ENCODE assay signal across 19 cellular contexts in the genomic region with DNA sequence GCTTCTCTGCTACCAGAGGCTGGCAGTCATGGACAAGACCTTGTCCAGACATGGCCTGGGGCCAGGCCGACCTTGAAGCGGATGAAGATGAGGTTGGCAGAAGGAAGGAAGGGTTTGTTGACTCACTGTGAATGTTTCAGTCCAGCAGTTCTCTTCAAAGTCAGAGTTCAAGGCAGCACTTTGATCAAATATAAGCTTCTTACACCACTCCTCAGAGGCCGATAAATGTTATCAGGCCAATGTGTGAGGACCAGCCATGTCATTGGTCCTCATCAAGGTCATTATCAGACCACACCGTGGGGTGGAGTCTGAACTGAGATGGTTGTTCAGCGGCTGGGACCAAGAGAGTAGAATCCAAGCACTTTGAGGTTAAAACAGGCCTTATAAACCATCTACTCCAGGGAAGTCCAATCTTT. TPM values are rescaled to one million over a fixed set of nuclear protein-coding genes. Genes with fewer than 3 reads are reported as not detected.
DNase-seq lines count a peak whose midpoint lies in the region; ATAC-seq, FAIRE-seq and TF ChIP-seq lines count a peak whose summit lies in the region.
"Had no signal": no experiment of that assay in that cellular context is flagged by ENCODE, and none has a peak within 500 bp of the region (broad histone marks: within the 10 kb centered on the region; RNA-seq: fewer than 3 reads in every experiment).

No MANE protein-coding gene starts in this region.

- peaks cover 0 to 3% of the 10 kb centered on the region in 2 experiments; a peak in 1 of 5 replicates for H3K27me3 ChIP-seq in HepG2 (ENCODE audit: control insufficient read depth in 1 of 2, insufficient read depth in 2 of 2, low read length in 2 of 2)
- no peaks in the 10 kb centered on the region for H3K27me3 ChIP-seq in right lobe of liver
- H3K27me3 ChIP-seq in SU-DHL-6 (ENCODE audit: low read length), result no peaks in the 10 kb centered on the region
- H3K27me3 ChIP-seq in esophagus muscularis mucosa, result no peaks in the 10 kb centered on the region
- no peaks in the 10 kb centered on the region for H3K27me3 ChIP-seq in heart left ventricle
- H3K27me3 ChIP-seq: upper lobe of right lung had no signal

- ATAC-seq in HepG2 (peak; percentile 56), right lobe of liver (no peak), heart left ventricle (no peak)
- ATAC-seq: heart right ventricle, T-cell, upper lobe of right lung had no signal

- no peaks in the 10 kb centered on the region for H3K9me3 ChIP-seq in HepG2 (ENCODE audit: low read length)
- no peaks in the 10 kb centered on the region for H3K9me3 ChIP-seq in right lobe of liver
- no peaks in the 10 kb centered on the region for H3K9me3 ChIP-seq in SU-DHL-6 (ENCODE audit: insufficient read depth, low read length)
- no peaks in the 10 kb centered on the region for H3K9me3 ChIP-seq in esophagus muscularis mucosa
- no peaks in the 10 kb centered on the region for H3K9me3 ChIP-seq in heart left ventricle
- H3K9me3 ChIP-seq: heart right ventricle, upper lobe of right lung had no signal

- H3K4me3 ChIP-seq in HepG2 (replicated peaks in 1 of 3; ENCODE audit: insufficient read depth in 1 of 3, low read depth in 2 of 3, low read length in 3 of 3), result no peak overlapping the region
- no peak overlapping the region for H3K4me3 ChIP-seq in right lobe of liver
- H3K4me3 ChIP-seq in SU-DHL-6 (ENCODE audit: insufficient read depth, low read length, poor library complexity, severe bottlenecking), result no peak overlapping the region
- no peak overlapping the region for H3K4me3 ChIP-seq in esophagus muscularis mucosa
- no peak overlapping the region for H3K4me3 ChIP-seq in heart left ventricle
- H3K4me3 ChIP-seq: heart right ventricle, upper lobe of right lung had no signal

- WGBS in HepG2 (ENCODE audit: low lambda C conversion rate), result 6% methylated on average over 5 of the region's 5 CpGs
- 50% methylated on average over 5 of the region's 5 CpGs for WGBS in right lobe of liver (ENCODE audit: insufficient coverage, low coverage, low lambda C conversion rate, missing lambda C conversion rate)
- WGBS in esophagus muscularis mucosa, result 92% methylated on average over 5 of the region's 5 CpGs
- 72 to 86% (median 76%) methylated on average over 5 of the region's 5 CpGs for WGBS in heart left ventricle, 4 donors

- H3K4me1 ChIP-seq in HepG2 (ENCODE audit: insufficient read depth, low read length), result peaks cover 12% of the 10 kb centered on the region
- H3K4me1 ChIP-seq in right lobe of liver, result no peaks in the 10 kb centered on the region
- H3K4me1 ChIP-seq in esophagus muscularis mucosa, result peaks cover 0 to 23% (median 14%) of the 10 kb centered on the region in 4 donors
- H3K4me1 ChIP-seq in heart left ventricle, result peaks cover 0 to 5% (median 0%) of the 10 kb centered on the region in 12 donors
- H3K4me1 ChIP-seq: upper lobe of right lung had no signal

- BruUV-seq in HepG2 (replicated peaks; lab: Mats Ljungman, UMichigan), result no TSS peak

- TF ChIP-seq RAD21 in HepG2 (CRISPR knock-in tag; IDR thresholded peaks at IDR 0.05), result no peak

- TF ChIP-seq POLR2A in HepG2 (IDR thresholded peaks at IDR 0.05; ENCODE audit: insufficient read depth in 1 of 2, low read depth in 2 of 2, low read length in 2 of 2), result no peak
- TF ChIP-seq POLR2A in right lobe of liver (IDR thresholded peaks at IDR 0.05), result no peak
- TF ChIP-seq POLR2A in esophagus muscularis mucosa (IDR thresholded peaks at IDR 0.05; ENCODE audit: low read depth), result no peak
- no peak for TF ChIP-seq POLR2A in heart left ventricle (IDR thresholded peaks at IDR 0.05)

- peaks cover 39% of the 10 kb centered on the region for H3F3A ChIP-seq in SU-DHL-6 (ENCODE audit: insufficient read depth)

- FAIRE-seq in HepG2 (lab: Jason Lieb, UNC), result peak; percentile 69
- FAIRE-seq: A204.1, H1 had no signal

- POLR2A ChIA-PET in HepG2 (lab: Yijun Ruan, JAX), result interaction anchor here (1.2 kb wide), 1 partner anchor 545 kb away, joined by 3 read pairs; the partner anchor contains the start of gene RMDN2

- H3K9ac ChIP-seq in HepG2 (ENCODE audit: insufficient read depth, low read depth, low read length), result no peak overlapping the region
- H3K9ac ChIP-seq in SU-DHL-6 (ENCODE audit: low read length), result peak overlapping the region; percentile 24; the same call in 1 of the 2 replicates

- intact Hi-C loops in HepG2 (cut with micrococcal nuclease; ENCODE audit: unreplicated experiment) (no loop called here), right lobe of liver (cut with DNase I) (no loop called here), esophagus muscularis mucosa (cut with DNase I) (no loop called here), heart left ventricle (cut with DNase I) (no loop called here)

- H3K79me2 ChIP-seq in HepG2 (ENCODE audit: insufficient read depth, low read length) (no peaks in the 10 kb centered on the region), SU-DHL-6 (ENCODE audit: insufficient read depth, low read length) (no peaks in the 10 kb centered on the region)

- H3K4me2 ChIP-seq in HepG2 (ENCODE audit: low read depth, low read length) (no peak overlapping the region; the same call in 1 of the 2 replicates), SU-DHL-6 (ENCODE audit: low read depth, low read length, poor library complexity, severe bottlenecking) (peak overlapping the region; percentile 29)

- no peak overlapping the region for H3K27ac ChIP-seq in HepG2 (ENCODE audit: extremely low read length, insufficient read depth, low read length)
- no peak overlapping the region for H3K27ac ChIP-seq in right lobe of liver
- H3K27ac ChIP-seq in SU-DHL-6 (ENCODE audit: low read depth, low read length), result peak overlapping the region; percentile 68
- no peak overlapping the region for H3K27ac ChIP-seq in esophagus muscularis mucosa (replicated peaks in 1 of 4)
- no peak overlapping the region for H3K27ac ChIP-seq in heart left ventricle
- H3K27ac ChIP-seq: heart right ventricle, upper lobe of right lung had no signal

- H3K36me3 ChIP-seq in HepG2 (replicated peaks in 1 of 2; ENCODE audit: control insufficient read depth in 1 of 2, insufficient read depth in 2 of 2, low read length in 2 of 2) (no peaks in the 10 kb centered on the region), right lobe of liver (no peaks in the 10 kb centered on the region), SU-DHL-6 (ENCODE audit: low read length) (no peaks in the 10 kb centered on the region), esophagus muscularis mucosa (no peaks in the 10 kb centered on the region), heart left ventricle (no peaks in the 10 kb centered on the region)
- H3K36me3 ChIP-seq: heart right ventricle, upper lobe of right lung had no signal

- H3K9me2 ChIP-seq in SU-DHL-6 (replicated peaks; ENCODE audit: insufficient read depth, low read length), result no peaks in the 10 kb centered on the region

- DNase-seq in HepG2 (ENCODE audit: low spot score) (peak; percentile 46), right lobe of liver (no peak), esophagus muscularis mucosa (ENCODE audit: extremely low spot score) (peak; percentile 66), KBM-7 (no peak), NK-92 (lab: John Stamatoyannopoulos, UW; ENCODE audit: unreplicated experiment) (no peak), heart left ventricle (no peak), LoVo (ENCODE audit: low spot score) (no peak)
- DNase-seq: activated CD4-positive, alpha-beta memory T cell treated with anti-CD3 and anti-CD28 coated beads for 36 hours; activated gamma-delta T cell treated with Interleukin-2 at 50 U/mL for 16 hours; heart right ventricle; NCI-H1694 treated with DMSO at 0.1 percent for 48 hours; nephron progenitor cell; OCI-M1; SHP77 treated with DMSO at 0.1 percent for 48 hours; T-cell; upper lobe of right lung had no signal

- TF ChIP-seq EP300 in HepG2 (IDR thresholded peaks at IDR 0.05; ENCODE audit: low read depth in 2 of 2, low read length in 2 of 2), result no peak
- TF ChIP-seq EP300 in HepG2 (CRISPR knock-in tag; IDR thresholded peaks at IDR 0.05; ENCODE audit: borderline replicate concordance), result no peak; the same call in 1 of the 2 replicates
- no peak for TF ChIP-seq EP300 in esophagus muscularis mucosa (IDR thresholded peaks at IDR 0.05)

- CTCF ChIA-PET in HepG2 (lab: Yijun Ruan, JAX; ENCODE audit: low intra/inter-chr PET ratio, low total read pairs), result no interaction called here

- H2AFZ ChIP-seq in HepG2 (ENCODE audit: low read length), result no peak overlapping the region
- H2AFZ ChIP-seq in SU-DHL-6 (ENCODE audit: low read depth, low read length, severe bottlenecking), result peak overlapping the region; percentile 76

- TF ChIP-seq CTCF in HepG2 (CRISPR knock-in tag; IDR thresholded peaks at IDR 0.05) (no peak), right lobe of liver (IDR thresholded peaks at IDR 0.05) (no peak), SU-DHL-6 (IDR thresholded peaks at IDR 0.05; ENCODE audit: insufficient read depth, low read length, poor library complexity, severe bottlenecking) (no peak), esophagus muscularis mucosa (IDR thresholded peaks at IDR 0.05) (no peak), heart left ventricle (IDR thresholded peaks at IDR 0.05) (no peak)

- H4K20me1 ChIP-seq in HepG2 (ENCODE audit: insufficient read depth, low read length), result no peaks in the 10 kb centered on the region
- no peaks in the 10 kb centered on the region for H4K20me1 ChIP-seq in SU-DHL-6 (ENCODE audit: low read depth, low read length)

- in situ Hi-C loops in HepG2 (cut with HindIII; ENCODE audit: extremely low pct_ligation_motif_present, low pct_unique_long_range_greater_than_20kb) (no loop called here), KBM-7 (cut with MboI; ENCODE audit: low pct_unique_long_range_greater_than_20kb, low sequenced_read_pairs) (no loop called here)

RNA-seq across cellular contexts. Expression of gene QPCT, which starts 35.5 kb away (rescaled TPM):
- total RNA-seq in HepG2 (2016; rRNA removed; fragmentation: Illumina TruSeq; extraction: Trizol) (0.77 TPM in 1 of 2 replicates, not detected in the other), right lobe of liver (1 to 10 TPM in 3 of 6 experiments, under 1 TPM in 3; 0.55 to 1.5 (median 1.1) TPM), esophagus muscularis mucosa (1 to 10 TPM; 1.2 to 5.1 (median 4.0) TPM), heart left ventricle (1 to 10 TPM; 1.5 to 7.2 (median 2.8) TPM)
- total RNA-seq in HepG2 (2016; cell fraction: cytosol; rRNA removed; fragmentation: Illumina TruSeq; extraction: Trizol; ENCODE audit: low read depth), result not detected in 2 replicates
- total RNA-seq in HepG2 (2016; cell fraction: insoluble cytoplasmic fraction; rRNA removed; fragmentation: Illumina TruSeq; extraction: Trizol), result 0.39 and 0.48 TPM in 2 replicates
- 0.38 and 0.68 TPM in 2 replicates for total RNA-seq in HepG2 (2016; cell fraction: membrane; rRNA removed; fragmentation: Illumina TruSeq; extraction: Trizol)
- total RNA-seq in HepG2 (2016; cell fraction: nucleus; rRNA removed; fragmentation: Illumina TruSeq; extraction: Trizol), result 0.60 and 0.99 TPM in 2 replicates
- polyA plus RNA-seq in HepG2 (2011; rRNA removed) (1.1 and 1.2 TPM in 2 replicates), heart left ventricle (1 to 10 TPM; 1.3 to 4.0 TPM)
- 0.64 and 0.86 TPM in 2 replicates for polyA plus RNA-seq in HepG2 (2011; cell fraction: cytosol; rRNA removed)
- 0.29 and 0.35 TPM in 2 replicates for polyA plus RNA-seq in HepG2 (2011; cell fraction: nucleus; rRNA removed)
- 0.24 and 0.67 TPM in 2 replicates for polyA plus RNA-seq in HepG2 (2012)
- 0.12 and 0.25 TPM in 2 replicates for polyA plus RNA-seq in HepG2 (2016; cell fraction: cytosol; fragmentation: Illumina TruSeq; extraction: Trizol; ENCODE audit: low read depth)
- 0.21 and 0.29 TPM in 2 replicates for polyA plus RNA-seq in HepG2 (2016; cell fraction: insoluble cytoplasmic fraction; fragmentation: Illumina TruSeq; extraction: Trizol; ENCODE audit: low read depth)
- 0.24 and 0.45 TPM in 2 replicates for polyA plus RNA-seq in HepG2 (2016; cell fraction: membrane; fragmentation: Illumina TruSeq; extraction: Trizol; ENCODE audit: low read depth)
- 2.1 and 2.6 TPM in 2 replicates for polyA plus RNA-seq in HepG2 (2016; cell fraction: nucleus; fragmentation: Illumina TruSeq; extraction: Trizol; ENCODE audit: insufficient read depth, low read depth)
- 1.1 TPM in 1 of 2 replicates, not detected in the other for polyA minus RNA-seq in HepG2 (2011; rRNA and poly(A)+ RNA removed; ENCODE audit: low replicate concordance)
- polyA minus RNA-seq in HepG2 (2011; cell fraction: cytosol; rRNA and poly(A)+ RNA removed), result 1.9 TPM in 1 of 2 replicates, not detected in the other
- 0.99 TPM in 1 of 2 replicates, not detected in the other for polyA minus RNA-seq in HepG2 (2011; cell fraction: nucleus; rRNA and poly(A)+ RNA removed)

RNA-seq across cellular contexts. Expression of gene PRKD3, which starts 55.3 kb away (rescaled TPM):
- total RNA-seq in HepG2 (2016; rRNA removed; fragmentation: Illumina TruSeq; extraction: Trizol) (38.4 and 58.2 TPM in 2 replicates), right lobe of liver (10 to 100 TPM in 4 of 6 experiments, 1 to 10 TPM in 2; 8.4 to 15.2 (median 10.9) TPM), esophagus muscularis mucosa (10 to 100 TPM; 31.8 to 47.3 (median 36.3) TPM), heart left ventricle (10 to 100 TPM in 8 of 9 donors, 1 to 10 TPM in 1; 9.6 to 24.5 (median 12.5) TPM)
- total RNA-seq in HepG2 (2016; cell fraction: cytosol; rRNA removed; fragmentation: Illumina TruSeq; extraction: Trizol; ENCODE audit: low read depth), result 28.3 and 40.1 TPM in 2 replicates
- 41.3 and 58.4 TPM in 2 replicates for total RNA-seq in HepG2 (2016; cell fraction: insoluble cytoplasmic fraction; rRNA removed; fragmentation: Illumina TruSeq; extraction: Trizol)
- 38.0 and 45.7 TPM in 2 replicates for total RNA-seq in HepG2 (2016; cell fraction: membrane; rRNA removed; fragmentation: Illumina TruSeq; extraction: Trizol)
- 43.5 and 44.5 TPM in 2 replicates for total RNA-seq in HepG2 (2016; cell fraction: nucleus; rRNA removed; fragmentation: Illumina TruSeq; extraction: Trizol)
- polyA plus RNA-seq in HepG2 (2011; rRNA removed) (11.1 and 11.6 TPM in 2 replicates), heart left ventricle (1 to 10 TPM; 3.4 to 7.6 TPM)
- 6.3 and 10.2 TPM in 2 replicates for polyA plus RNA-seq in HepG2 (2011; cell fraction: cytosol; rRNA removed)
- polyA plus RNA-seq in HepG2 (2011; cell fraction: nucleus; rRNA removed), result 10.3 and 13.0 TPM in 2 replicates
- polyA plus RNA-seq in HepG2 (2012), result 13.3 and 16.2 TPM in 2 replicates
- polyA plus RNA-seq in HepG2 (2016; cell fraction: cytosol; fragmentation: Illumina TruSeq; extraction: Trizol; ENCODE audit: low read depth), result 3.5 and 4.0 TPM in 2 replicates
- 32.7 and 37.2 TPM in 2 replicates for polyA plus RNA-seq in HepG2 (2016; cell fraction: insoluble cytoplasmic fraction; fragmentation: Illumina TruSeq; extraction: Trizol; ENCODE audit: low read depth)
- 9.9 and 10.3 TPM in 2 replicates for polyA plus RNA-seq in HepG2 (2016; cell fraction: membrane; fragmentation: Illumina TruSeq; extraction: Trizol; ENCODE audit: low read depth)
- polyA plus RNA-seq in HepG2 (2016; cell fraction: nucleus; fragmentation: Illumina TruSeq; extraction: Trizol; ENCODE audit: insufficient read depth, low read depth), result 20.8 and 26.2 TPM in 2 replicates
- 19.1 and 29.6 TPM in 2 replicates for polyA minus RNA-seq in HepG2 (2011; rRNA and poly(A)+ RNA removed; ENCODE audit: low replicate concordance)
- 16.3 and 21.6 TPM in 2 replicates for polyA minus RNA-seq in HepG2 (2011; cell fraction: cytosol; rRNA and poly(A)+ RNA removed)
- polyA minus RNA-seq in HepG2 (2011; cell fraction: nucleus; rRNA and poly(A)+ RNA removed), result 67.1 and 69.1 TPM in 2 replicates

Comparison
In these comparisons a context has a peak if more than half of its experiments do, and no peak if none do; other contexts are left out.
1. DNase-seq: peak in HepG2 (single experiment) and esophagus muscularis mucosa (single experiment); none in right lobe of liver (0 of 3), KBM-7 (single experiment), NK-92 (single experiment), heart left ventricle (0 of 5) and LoVo (single experiment).